21 cellular contexts compared by ENCODE assay signal in genomic region chr1:204355913-204356312, GRCh38.
"Had no signal": no experiment of that assay in that cellular context is flagged by ENCODE, and none has a peak within 500 bp of the region (broad histone marks: within the 10 kb centered on the region; RNA-seq: fewer than 3 reads in every experiment).

No MANE protein-coding gene starts in this region.

- H3K36me3 ChIP-seq: SJSA1 had no signal

- H3K9me3 ChIP-seq: SJSA1 had no signal

- H3K9ac ChIP-seq: KMS-11 had no signal

- H3K27ac ChIP-seq: KMS-11, SJSA1, SK-N-MC had no signal

- H3K4me3 ChIP-seq: SJSA1, SK-N-MC had no signal

- FAIRE-seq: RCC 7860 had no signal

- H3K4me2 ChIP-seq: KMS-11 had no signal

- H3K27me3 ChIP-seq: SJSA1 had no signal

- DNase-seq: Kasumi-1, MM.1S, NCI-H1092 treated with DMSO at 0.1 percent for 48 hours, NCI-H1436, NCI-H187, NCI-H2029, NCI-H2081 treated with DMSO at 0.1 percent for 48 hours, NCI-H2171, NCI-H226, NCI-H446, NCI-H510A, NCI-H524 treated with DMSO at 0.1 percent for 48 hours, NCI-H69, NCI-H774, Right ventricle myocardium superior, RPMI8226, SIG-M5 had no signal
